ENCODE assay signal across 1 cellular context in genomic region chr12:51921017-51921725, GRCh38.
TF ChIP-seq lines count a peak whose summit lies in the region.

No MANE protein-coding gene starts in this region.

TF ChIP-seq in endothelial cell of umbilical vein, 7 proteins besides CTCF, POLR2A, EP300 and RAD21:
- TF ChIP-seq POLR2AphosphoS5 (IDR thresholded peaks at IDR 0.05; ENCODE audit: insufficient read depth, low read depth, low read length) (peak; percentile 38), GATA2 (IDR thresholded peaks at IDR 0.05; ENCODE audit: insufficient read depth, insufficient read length, low read depth, low read length) (no peak), FOS (IDR thresholded peaks at IDR 0.05; ENCODE audit: borderline replicate concordance, insufficient read depth, low read length) (no peak)
TF ChIP-seq in endothelial cell of umbilical vein: peak in this region for 1.
